23 cellular contexts compared by ENCODE assay signal in the genomic region with DNA sequence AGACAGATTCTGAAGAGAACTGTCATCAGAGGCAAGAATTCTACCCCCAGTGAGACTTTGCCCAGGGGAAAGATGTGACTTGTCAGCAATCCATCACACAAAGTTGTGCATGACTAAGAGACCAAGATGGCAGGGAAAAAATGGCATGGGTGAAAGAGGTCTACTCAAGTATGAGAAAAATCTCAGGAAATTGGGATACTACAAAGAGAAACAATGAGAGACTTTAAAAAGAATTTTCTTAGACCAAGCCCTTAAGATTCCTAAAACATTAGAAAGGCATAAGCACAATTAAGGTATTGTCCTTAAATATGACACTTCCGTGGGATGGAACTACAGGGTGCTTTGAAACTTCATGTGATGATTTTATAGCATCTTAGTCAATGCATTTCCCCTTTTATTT. TPM values are rescaled to one million over a fixed set of nuclear protein-coding genes. Genes with fewer than 3 reads are reported as not detected.
A peak's percentile ranks its signal among the peaks of the same experiment; 100 is the strongest.
DNase-seq lines count a peak whose midpoint lies in the region; ATAC-seq and TF ChIP-seq lines count a peak whose summit lies in the region.
"Had no signal": no experiment of that assay in that cellular context is flagged by ENCODE, and none has a peak within 500 bp of the region (broad histone marks: within the 10 kb centered on the region; RNA-seq: fewer than 3 reads in every experiment).

No MANE protein-coding gene starts in this region.

- no peak overlapping the region for H3K4me2 ChIP-seq in GM23248 (ENCODE audit: unreplicated experiment)

- no peaks in the 10 kb centered on the region for H3K79me2 ChIP-seq in GM23248 (ENCODE audit: insufficient read depth)

- H3K9me2 ChIP-seq in GM23248 (ENCODE audit: insufficient read depth), result no peaks in the 10 kb centered on the region

- H3K27me3 ChIP-seq in GM23248 (replicated peaks; ENCODE audit: insufficient read depth), result no peaks in the 10 kb centered on the region
- no peaks in the 10 kb centered on the region for H3K27me3 ChIP-seq in foreskin keratinocyte
- H3K27me3 ChIP-seq in CD4-positive, alpha-beta T cell (ENCODE audit: control insufficient read depth, insufficient read depth, low read length), result no peaks in the 10 kb centered on the region
- H3K27me3 ChIP-seq: dorsolateral prefrontal cortex, tibial artery had no signal

- no peaks in the 10 kb centered on the region for H3K9me3 ChIP-seq in GM23248 (ENCODE audit: low read depth)
- peaks cover 9% of the 10 kb centered on the region for H3K9me3 ChIP-seq in CD4-positive, alpha-beta T cell (ENCODE audit: control insufficient read depth, low read length)

- H3K9ac ChIP-seq in GM23248, result no peak overlapping the region

- no peak for TF ChIP-seq CTCF in foreskin keratinocyte (conservative IDR thresholded peaks at IDR 0.05)
- no peak for TF ChIP-seq CTCF in CD4-positive, alpha-beta T cell (IDR thresholded peaks at IDR 0.05)
- no peak for TF ChIP-seq CTCF in GM10248 (IDR thresholded peaks at IDR 0.05; ENCODE audit: control extremely low read depth, extremely low read depth, low read depth, missing control alignments)

- no peaks in the 10 kb centered on the region for H3K36me3 Mint-ChIP-seq in CD4-positive, alpha-beta T cell (ENCODE audit: low read depth)
- H3K36me3 Mint-ChIP-seq: activated naive CD8-positive, alpha-beta T cell; CD4-positive, alpha-beta memory T cell; memory B cell; stimulated activated naive B cell treated with anti-CD40 and anti-IgM and Interleukin-4, amounts not matched to agents 10 μg/mL and 1 μg/mL and 100 μg/mL, for 72 hours had no signal

- H3F3A ChIP-seq in GM23248 (ENCODE audit: insufficient read depth), result peaks cover 16% of the 10 kb centered on the region; the same call in 1 of the 2 replicates

- H3K4me3 Mint-ChIP-seq in CD4-positive, alpha-beta T cell, result no peak overlapping the region
- H3K4me3 Mint-ChIP-seq: activated B cell treated with CpG ODN at 0.5 μM for 24 hours; activated CD8-positive, alpha-beta T cell treated with anti-CD3 and anti-CD28 coated beads, Interleukin-2, amount 10 ng/mL, durations not matched to agents 7 days and 5 days; activated naive CD8-positive, alpha-beta T cell; activated T-cell treated with anti-CD3 and anti-CD28 coated beads, Interleukin-2, amount 50 U/mL, for 72 hours; CD4-positive, alpha-beta memory T cell; memory B cell; stimulated activated naive B cell treated with anti-CD40 and anti-IgM and Interleukin-4, amounts not matched to agents 10 μg/mL and 1 μg/mL and 100 μg/mL, for 72 hours had no signal

- 0% methylated on average over 1 of the region's 1 CpG for whole genome bisulfite sequencing in GM23248 (ENCODE audit: low coverage in 1 of 2, low lambda C conversion rate in 2 of 2, missing lambda C conversion rate in 2 of 2), 2 experiments

- DNase-seq in A172 (ENCODE audit: low spot score) (peak; percentile 99), GM23248 (peak; percentile 52), SK-MEL-5 (ENCODE audit: low read depth, low spot score) (peak; percentile 36), foreskin keratinocyte (peak; percentile 64 to 91), GM10248 (ENCODE audit: extremely low spot score) (no peak), activated gamma-delta T cell treated with Interleukin-2 at 50 U/mL for 16 hours (no peak), posterior cingulate gyrus (no peak)
- DNase-seq in CD4-positive, alpha-beta T cell, result no peak
- DNase-seq: activated B cell treated with CpG ODN at 0.5 μM for 24 hours; activated CD8-positive, alpha-beta T cell treated with anti-CD3 and anti-CD28 coated beads, Interleukin-2, amount 10 ng/mL, durations not matched to agents 7 days and 5 days; activated T-cell treated with anti-CD3 and anti-CD28 coated beads, Interleukin-2, amount 50 U/mL, for 72 hours; CD4-positive, alpha-beta memory T cell; dorsolateral prefrontal cortex; GOT3; Karpas-422; RPMI8226; stimulated activated CD4-positive, alpha-beta T cell treated with anti-CD3 and anti-CD28 coated beads, Interleukin-12 subunit alpha, Interleukin-12 subunit beta, amount 100 ng/mL, for 4 hours; stimulated activated naive B cell treated with anti-CD40 and anti-IgM and Interleukin-4, amounts not matched to agents 10 μg/mL and 1 μg/mL and 100 μg/mL, for 72 hours; tibial artery had no signal

- peak; percentile 66 for ATAC-seq in foreskin keratinocyte
- ATAC-seq in CD4-positive, alpha-beta T cell (ENCODE audit: poor library complexity), result no peak
- ATAC-seq: activated CD8-positive, alpha-beta T cell treated with anti-CD3 and anti-CD28 coated beads, Interleukin-2, amount 10 ng/mL, durations not matched to agents 7 days and 5 days; activated T-cell treated with anti-CD3 and anti-CD28 coated beads, Interleukin-2, amount 50 U/mL, for 72 hours; GM12878; stimulated activated naive B cell treated with anti-CD40 and anti-IgM and Interleukin-4, amounts not matched to agents 10 μg/mL and 1 μg/mL and 100 μg/mL, for 72 hours had no signal

- H3K4me3 ChIP-seq in GM23248, result no peak overlapping the region
- H3K4me3 ChIP-seq: dorsolateral prefrontal cortex, GM12878, tibial artery had no signal

- H3K9me3 Mint-ChIP-seq in CD4-positive, alpha-beta T cell, result peaks cover 13% of the 10 kb centered on the region

- H3K36me3 ChIP-seq in GM23248 (ENCODE audit: low read depth), result no peaks in the 10 kb centered on the region
- H3K36me3 ChIP-seq: tibial artery had no signal

- no peaks in the 10 kb centered on the region for H4K20me1 ChIP-seq in GM23248 (ENCODE audit: insufficient read depth)

- H3K27ac ChIP-seq in GM23248, result peak overlapping the region; percentile 38
- H3K27ac ChIP-seq in foreskin keratinocyte, result no peak overlapping the region
- H3K27ac ChIP-seq in CD4-positive, alpha-beta T cell (ENCODE audit: low read depth, low read length), result no peak overlapping the region
- H3K27ac ChIP-seq: dorsolateral prefrontal cortex, tibial artery had no signal

- H3K4me1 Mint-ChIP-seq in CD4-positive, alpha-beta T cell (ENCODE audit: low read depth), result no peaks in the 10 kb centered on the region
- H3K4me1 Mint-ChIP-seq: activated B cell treated with CpG ODN at 0.5 μM for 24 hours; CD4-positive, alpha-beta memory T cell; memory B cell; stimulated activated naive B cell treated with anti-CD40 and anti-IgM and Interleukin-4, amounts not matched to agents 10 μg/mL and 1 μg/mL and 100 μg/mL, for 72 hours had no signal

- in situ Hi-C loops in GM23248 (cut with MboI), result no loop called here
- in situ Hi-C loops in SK-MEL-5 (cut with HindIII; ENCODE audit: low pct_unique_long_range_greater_than_20kb, low sequenced_read_pairs), result no loop called here

- CTCF ChIA-PET in CD4-positive, alpha-beta T cell (lab: Charles Lee), result no interaction called here
- CTCF ChIA-PET in GM10248 (lab: Yijun Ruan, JAX), result no interaction called here

- peaks cover 30% of the 10 kb centered on the region for H3K4me1 ChIP-seq in GM23248 (ENCODE audit: insufficient read depth)
- peaks cover 29% of the 10 kb centered on the region for H3K4me1 ChIP-seq in foreskin keratinocyte
- H3K4me1 ChIP-seq: tibial artery had no signal

- intact Hi-C loops in CD4-positive, alpha-beta T cell (cut with DNase I, micrococcal nuclease), result no loop called here
- intact Hi-C loops in posterior cingulate gyrus (cut with DNase I), result no loop called here

- POLR2A ChIA-PET in CD4-positive, alpha-beta T cell (lab: Charles Lee), result no interaction called here
- POLR2A ChIA-PET in GM10248 (lab: Yijun Ruan, JAX), result no interaction called here

- H2AFZ ChIP-seq in GM23248, result no peak overlapping the region

- H3K27me3 Mint-ChIP-seq in CD4-positive, alpha-beta T cell, result no peaks in the 10 kb centered on the region
- H3K27me3 Mint-ChIP-seq: activated B cell treated with CpG ODN at 0.5 μM for 24 hours; activated naive CD8-positive, alpha-beta T cell; CD4-positive, alpha-beta memory T cell; memory B cell; stimulated activated naive B cell treated with anti-CD40 and anti-IgM and Interleukin-4, amounts not matched to agents 10 μg/mL and 1 μg/mL and 100 μg/mL, for 72 hours had no signal

- no peak overlapping the region for H3K27ac Mint-ChIP-seq in CD4-positive, alpha-beta T cell
- H3K27ac Mint-ChIP-seq: activated B cell treated with CpG ODN at 0.5 μM for 24 hours; activated CD8-positive, alpha-beta T cell treated with anti-CD3 and anti-CD28 coated beads, Interleukin-2, amount 10 ng/mL, durations not matched to agents 7 days and 5 days; activated naive CD8-positive, alpha-beta T cell; activated T-cell treated with anti-CD3 and anti-CD28 coated beads, Interleukin-2, amount 50 U/mL, for 72 hours; CD4-positive, alpha-beta memory T cell; memory B cell; stimulated activated naive B cell treated with anti-CD40 and anti-IgM and Interleukin-4, amounts not matched to agents 10 μg/mL and 1 μg/mL and 100 μg/mL, for 72 hours had no signal

RNA-seq across cellular contexts. Expression of gene PDE1C, which starts 45.6 kb away (rescaled TPM):
- total RNA-seq in A172 (2014; rRNA removed; shearing (Covaris generic)), result 133 and 140 TPM in 2 replicates
- 33.8 and 43.1 TPM in 2 replicates for total RNA-seq in GM23248 (2014; rRNA removed; shearing (Covaris generic))
- polyA plus RNA-seq in GM23248 (2016; fragmentation: Nextera tagmentation; extraction: Ambion mirVana) (20.1 and 23.5 TPM in 2 replicates), foreskin keratinocyte (4.2 and 5.3 TPM in 2 replicates)
- total RNA-seq in SK-MEL-5 (2014; rRNA removed; shearing (Covaris generic)), result 0.69 and 0.83 TPM in 2 replicates
- 1.2 and 1.4 TPM in 2 replicates for polyA plus RNA-seq in SK-MEL-5 (2015; cell fraction: cytosol; rRNA removed)
- 2.7 and 3.2 TPM in 2 replicates for polyA plus RNA-seq in SK-MEL-5 (2015; cell fraction: nucleus; rRNA removed)
- 18.5 and 31.5 TPM in 2 replicates for total RNA-seq in foreskin keratinocyte
- total RNA-seq in CD4-positive, alpha-beta T cell, result not detected
- total RNA-seq: activated B cell treated with CpG ODN at 0.5 μM for 24 hours; activated CD8-positive, alpha-beta T cell treated with anti-CD3 and anti-CD28 coated beads, Interleukin-2, amount 10 ng/mL, durations not matched to agents 7 days and 5 days; activated T-cell treated with anti-CD3 and anti-CD28 coated beads, Interleukin-2, amount 50 U/mL, for 72 hours; CD4-positive, alpha-beta memory T cell; T-helper 1 cell treated with Interleukin-12 subunit alpha and Interleukin-12 subunit beta and Interleukin-4 antibody, amounts not matched to agents 30 ng/mL and 1 ng/mL, for 36 hours had no signal
- polyA plus RNA-seq: CD4-positive, alpha-beta memory T cell had no signal

Comparison
In these comparisons a context has a peak if more than half of its experiments do, and no peak if none do; other contexts are left out.
1. DNase-seq: peak in A172 (single experiment), GM23248 (single experiment), SK-MEL-5 (single experiment) and foreskin keratinocyte (2 of 2); none in CD4-positive, alpha-beta T cell (0 of 10), GM10248 (single experiment), activated gamma-delta T cell treated with Interleukin-2 at 50 U/mL for 16 hours (single experiment) and posterior cingulate gyrus (0 of 10).
2. RNA of gene PDE1C, which starts 45.6 kb away (total RNA-seq): 133 to 140 TPM in A172, 33.8 to 43.1 TPM in GM23248 and 18.5 to 31.5 TPM in foreskin keratinocyte; 0.69 to 0.83 TPM in SK-MEL-5 and not detected in CD4-positive, alpha-beta T cell; every median in the first group is over 10 times any median in the second.